ENCODE assay signal across 17 cellular contexts in genomic region chr2:55138546-55139288, GRCh38.
DNase-seq lines count a peak whose midpoint lies in the region; ATAC-seq and TF ChIP-seq lines count a peak whose summit lies in the region.
"Had no signal": no experiment of that assay in that cellular context is flagged by ENCODE, and none has a peak within 500 bp of the region (broad histone marks: within the 10 kb centered on the region; RNA-seq: fewer than 3 reads in every experiment).

No MANE protein-coding gene starts in this region.

- DNase-seq in activated naive CD4-positive, alpha-beta T cell treated with anti-CD3 and anti-CD28 coated beads for 36 hours, result no peak
- DNase-seq in activated naive CD4-positive, alpha-beta T cell treated with anti-CD3 and anti-CD28 coated beads, Interleukin-2, amount 10 ng/mL, durations not matched to agents 7 days and 5 days, result no peak
- peak; percentile 71 for DNase-seq in middle frontal gyrus (ENCODE audit: extremely low spot score, low spot score)
- no peak for DNase-seq in type B pancreatic cell (ENCODE audit: extremely low spot score, unreplicated experiment)
- no peak for DNase-seq in cardiac septum (ENCODE audit: low spot score)
- DNase-seq: activated gamma-delta T cell; Kasumi-1; NCI-H187; pancreas; spleen; stimulated activated naive CD8-positive, alpha-beta T cell treated with anti-CD3 and anti-CD28 coated beads, Interleukin-15, Interleukin-2, amounts not matched to agents 100 U/mL and 50 U/mL, for 24 hours had no signal

- intact Hi-C loops in activated naive CD4-positive, alpha-beta T cell treated with anti-CD3 and anti-CD28 coated beads for 36 hours (cut with micrococcal nuclease), result no loop called here
- intact Hi-C loops in dendritic cell treated with granulocyte-macrophage colony-stimulating factor and Interleukin-4, amounts not matched to agents 40 ng/mL and 50 ng/mL, for 4 days (cut with micrococcal nuclease), result no loop called here
- intact Hi-C loops in cardiac septum (cut with DNase I), result no loop called here

- CTCF ChIA-PET in activated naive CD4-positive, alpha-beta T cell treated with anti-CD3 and anti-CD28 coated beads for 36 hours (lab: Charles Lee), result interaction anchor here (2.5 kb wide), 1 partner anchor 29 kb away, joined by 6 read pairs; no protein-coding TSS in a partner anchor
- CTCF ChIA-PET in activated naive CD4-positive, alpha-beta T cell treated with anti-CD3 and anti-CD28 coated beads, Interleukin-2, amount 10 ng/mL, durations not matched to agents 7 days and 5 days (lab: Charles Lee), result interaction anchor here (0.6 kb wide), 1 partner anchor 51 kb away, joined by 3 read pairs; no protein-coding TSS in a partner anchor

- H3K9me3 Mint-ChIP-seq in activated naive CD4-positive, alpha-beta T cell treated with anti-CD3 and anti-CD28 coated beads for 36 hours, result no peaks in the 10 kb centered on the region
- H3K9me3 Mint-ChIP-seq in activated naive CD4-positive, alpha-beta T cell treated with anti-CD3 and anti-CD28 coated beads, Interleukin-2, amount 10 ng/mL, durations not matched to agents 7 days and 5 days, result peaks cover 2% of the 10 kb centered on the region
- no peaks in the 10 kb centered on the region for H3K9me3 Mint-ChIP-seq in dendritic cell treated with granulocyte-macrophage colony-stimulating factor and Interleukin-4, amounts not matched to agents 40 ng/mL and 50 ng/mL, for 4 days
- H3K9me3 Mint-ChIP-seq in type B pancreatic cell, result peaks cover 7% of the 10 kb centered on the region

- H3K27me3 Mint-ChIP-seq in activated naive CD4-positive, alpha-beta T cell treated with anti-CD3 and anti-CD28 coated beads for 36 hours (ENCODE audit: low read depth), result no peaks in the 10 kb centered on the region
- peaks cover 9% of the 10 kb centered on the region for H3K27me3 Mint-ChIP-seq in activated naive CD4-positive, alpha-beta T cell treated with anti-CD3 and anti-CD28 coated beads, Interleukin-2, amount 10 ng/mL, durations not matched to agents 7 days and 5 days
- H3K27me3 Mint-ChIP-seq in dendritic cell treated with granulocyte-macrophage colony-stimulating factor and Interleukin-4, amounts not matched to agents 40 ng/mL and 50 ng/mL, for 4 days, result no peaks in the 10 kb centered on the region
- no peaks in the 10 kb centered on the region for H3K27me3 Mint-ChIP-seq in type B pancreatic cell

- no peaks in the 10 kb centered on the region for H3K36me3 Mint-ChIP-seq in activated naive CD4-positive, alpha-beta T cell treated with anti-CD3 and anti-CD28 coated beads for 36 hours (ENCODE audit: low read depth)
- peaks cover 6% of the 10 kb centered on the region for H3K36me3 Mint-ChIP-seq in activated naive CD4-positive, alpha-beta T cell treated with anti-CD3 and anti-CD28 coated beads, Interleukin-2, amount 10 ng/mL, durations not matched to agents 7 days and 5 days
- H3K36me3 Mint-ChIP-seq in dendritic cell treated with granulocyte-macrophage colony-stimulating factor and Interleukin-4, amounts not matched to agents 40 ng/mL and 50 ng/mL, for 4 days (ENCODE audit: low read depth), result no peaks in the 10 kb centered on the region
- H3K36me3 Mint-ChIP-seq in type B pancreatic cell, result peaks cover 4% of the 10 kb centered on the region
- H3K36me3 Mint-ChIP-seq: mesothelial cell of epicardium, WTC11 had no signal

- H3K4me1 Mint-ChIP-seq in activated naive CD4-positive, alpha-beta T cell treated with anti-CD3 and anti-CD28 coated beads for 36 hours (ENCODE audit: low read depth), result peaks cover 29% of the 10 kb centered on the region
- H3K4me1 Mint-ChIP-seq in activated naive CD4-positive, alpha-beta T cell treated with anti-CD3 and anti-CD28 coated beads, Interleukin-2, amount 10 ng/mL, durations not matched to agents 7 days and 5 days, result peaks cover 47% of the 10 kb centered on the region
- H3K4me1 Mint-ChIP-seq in dendritic cell treated with granulocyte-macrophage colony-stimulating factor and Interleukin-4, amounts not matched to agents 40 ng/mL and 50 ng/mL, for 4 days (ENCODE audit: low read depth), result peaks cover 79% of the 10 kb centered on the region
- peaks cover 51% of the 10 kb centered on the region for H3K4me1 Mint-ChIP-seq in type B pancreatic cell (ENCODE audit: unreplicated experiment)

- H3K27ac Mint-ChIP-seq in activated naive CD4-positive, alpha-beta T cell treated with anti-CD3 and anti-CD28 coated beads for 36 hours, result peak overlapping the region; percentile 21
- no peak overlapping the region for H3K27ac Mint-ChIP-seq in activated naive CD4-positive, alpha-beta T cell treated with anti-CD3 and anti-CD28 coated beads, Interleukin-2, amount 10 ng/mL, durations not matched to agents 7 days and 5 days
- H3K27ac Mint-ChIP-seq in dendritic cell treated with granulocyte-macrophage colony-stimulating factor and Interleukin-4, amounts not matched to agents 40 ng/mL and 50 ng/mL, for 4 days, result peak overlapping the region; percentile 82
- peak overlapping the region; percentile 45 for H3K27ac Mint-ChIP-seq in type B pancreatic cell
- H3K27ac Mint-ChIP-seq: mesothelial cell of epicardium, WTC11 had no signal

- no peak for ATAC-seq in GM21737 (IDR thresholded peaks at IDR 0.05; ENCODE audit: unreplicated experiment)
- ATAC-seq in HG02970 (IDR thresholded peaks at IDR 0.05; ENCODE audit: low FRiP score, unreplicated experiment), result no peak
- ATAC-seq: GM12878; pancreas; stimulated activated naive CD8-positive, alpha-beta T cell treated with anti-CD3 and anti-CD28 coated beads, Interleukin-15, Interleukin-2, amounts not matched to agents 100 U/mL and 50 U/mL, for 24 hours; WTC11 had no signal

- no peak for TF ChIP-seq CTCF in type B pancreatic cell (conservative IDR thresholded peaks at IDR 0.05)

- no peak overlapping the region for H3K4me3 Mint-ChIP-seq in activated naive CD4-positive, alpha-beta T cell treated with anti-CD3 and anti-CD28 coated beads for 36 hours
- no peak overlapping the region for H3K4me3 Mint-ChIP-seq in activated naive CD4-positive, alpha-beta T cell treated with anti-CD3 and anti-CD28 coated beads, Interleukin-2, amount 10 ng/mL, durations not matched to agents 7 days and 5 days
- no peak overlapping the region for H3K4me3 Mint-ChIP-seq in dendritic cell treated with granulocyte-macrophage colony-stimulating factor and Interleukin-4, amounts not matched to agents 40 ng/mL and 50 ng/mL, for 4 days
- no peak overlapping the region for H3K4me3 Mint-ChIP-seq in type B pancreatic cell
- H3K4me3 Mint-ChIP-seq: mesothelial cell of epicardium, WTC11 had no signal
